Comparison of ENCODE assay signal across 2 cellular contexts in the genomic region with DNA sequence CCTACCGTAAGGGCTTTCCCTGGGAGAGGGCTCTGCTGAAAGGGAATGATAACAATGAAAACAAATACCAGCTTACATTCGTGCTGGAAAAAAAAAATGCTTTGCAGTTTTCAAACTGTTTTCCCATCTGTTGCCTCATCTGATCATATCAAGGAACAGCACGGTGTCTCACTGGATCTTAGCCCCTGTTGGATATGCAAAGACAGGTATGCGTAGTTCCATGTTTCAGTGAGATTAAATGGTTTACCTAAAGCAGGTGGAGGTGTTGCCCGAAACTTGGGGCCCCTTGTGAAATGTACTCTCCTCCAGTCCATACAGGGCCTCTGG.
TF ChIP-seq lines count a peak whose summit lies in the region.

No MANE protein-coding gene starts in this region.

TF ChIP-seq in SK-N-SH, 30 proteins besides CTCF, POLR2A, EP300 and RAD21 (continued from another document):
- TF ChIP-seq, protein P1, sequence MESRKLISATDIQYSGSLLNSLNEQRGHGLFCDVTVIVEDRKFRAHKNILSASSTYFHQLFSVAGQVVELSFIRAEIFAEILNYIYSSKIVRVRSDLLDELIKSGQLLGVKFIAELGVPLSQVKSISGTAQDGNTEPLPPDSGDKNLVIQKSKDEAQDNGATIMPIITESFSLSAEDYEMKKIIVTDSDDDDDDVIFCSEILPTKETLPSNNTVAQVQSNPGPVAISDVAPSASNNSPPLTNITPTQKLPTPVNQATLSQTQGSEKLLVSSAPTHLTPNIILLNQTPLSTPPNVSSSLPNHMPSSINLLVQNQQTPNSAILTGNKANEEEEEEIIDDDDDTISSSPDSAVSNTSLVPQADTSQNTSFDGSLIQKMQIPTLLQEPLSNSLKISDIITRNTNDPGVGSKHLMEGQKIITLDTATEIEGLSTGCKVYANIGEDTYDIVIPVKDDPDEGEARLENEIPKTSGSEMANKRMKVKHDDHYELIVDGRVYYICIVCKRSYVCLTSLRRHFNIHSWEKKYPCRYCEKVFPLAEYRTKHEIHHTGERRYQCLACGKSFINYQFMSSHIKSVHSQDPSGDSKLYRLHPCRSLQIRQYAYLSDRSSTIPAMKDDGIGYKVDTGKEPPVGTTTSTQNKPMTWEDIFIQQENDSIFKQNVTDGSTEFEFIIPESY (IDR thresholded peaks at IDR 0.05; ENCODE audit: borderline replicate concordance, low read depth), result no peak
- TF ChIP-seq, protein P2, sequence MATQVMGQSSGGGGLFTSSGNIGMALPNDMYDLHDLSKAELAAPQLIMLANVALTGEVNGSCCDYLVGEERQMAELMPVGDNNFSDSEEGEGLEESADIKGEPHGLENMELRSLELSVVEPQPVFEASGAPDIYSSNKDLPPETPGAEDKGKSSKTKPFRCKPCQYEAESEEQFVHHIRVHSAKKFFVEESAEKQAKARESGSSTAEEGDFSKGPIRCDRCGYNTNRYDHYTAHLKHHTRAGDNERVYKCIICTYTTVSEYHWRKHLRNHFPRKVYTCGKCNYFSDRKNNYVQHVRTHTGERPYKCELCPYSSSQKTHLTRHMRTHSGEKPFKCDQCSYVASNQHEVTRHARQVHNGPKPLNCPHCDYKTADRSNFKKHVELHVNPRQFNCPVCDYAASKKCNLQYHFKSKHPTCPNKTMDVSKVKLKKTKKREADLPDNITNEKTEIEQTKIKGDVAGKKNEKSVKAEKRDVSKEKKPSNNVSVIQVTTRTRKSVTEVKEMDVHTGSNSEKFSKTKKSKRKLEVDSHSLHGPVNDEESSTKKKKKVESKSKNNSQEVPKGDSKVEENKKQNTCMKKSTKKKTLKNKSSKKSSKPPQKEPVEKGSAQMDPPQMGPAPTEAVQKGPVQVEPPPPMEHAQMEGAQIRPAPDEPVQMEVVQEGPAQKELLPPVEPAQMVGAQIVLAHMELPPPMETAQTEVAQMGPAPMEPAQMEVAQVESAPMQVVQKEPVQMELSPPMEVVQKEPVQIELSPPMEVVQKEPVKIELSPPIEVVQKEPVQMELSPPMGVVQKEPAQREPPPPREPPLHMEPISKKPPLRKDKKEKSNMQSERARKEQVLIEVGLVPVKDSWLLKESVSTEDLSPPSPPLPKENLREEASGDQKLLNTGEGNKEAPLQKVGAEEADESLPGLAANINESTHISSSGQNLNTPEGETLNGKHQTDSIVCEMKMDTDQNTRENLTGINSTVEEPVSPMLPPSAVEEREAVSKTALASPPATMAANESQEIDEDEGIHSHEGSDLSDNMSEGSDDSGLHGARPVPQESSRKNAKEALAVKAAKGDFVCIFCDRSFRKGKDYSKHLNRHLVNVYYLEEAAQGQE (IDR thresholded peaks at IDR 0.05; ENCODE audit: low read depth, low read length), result no peak
- no peak for TF ChIP-seq FOXJ3 (CRISPR knock-in tag; IDR thresholded peaks at IDR 0.05)

TF ChIP-seq in SK-N-SH treated with all-trans-retinoic acid at 6 μM for 48 hours, 23 proteins besides CTCF, POLR2A, EP300 and RAD21 (continued from another document):
- TF ChIP-seq, protein P3, sequence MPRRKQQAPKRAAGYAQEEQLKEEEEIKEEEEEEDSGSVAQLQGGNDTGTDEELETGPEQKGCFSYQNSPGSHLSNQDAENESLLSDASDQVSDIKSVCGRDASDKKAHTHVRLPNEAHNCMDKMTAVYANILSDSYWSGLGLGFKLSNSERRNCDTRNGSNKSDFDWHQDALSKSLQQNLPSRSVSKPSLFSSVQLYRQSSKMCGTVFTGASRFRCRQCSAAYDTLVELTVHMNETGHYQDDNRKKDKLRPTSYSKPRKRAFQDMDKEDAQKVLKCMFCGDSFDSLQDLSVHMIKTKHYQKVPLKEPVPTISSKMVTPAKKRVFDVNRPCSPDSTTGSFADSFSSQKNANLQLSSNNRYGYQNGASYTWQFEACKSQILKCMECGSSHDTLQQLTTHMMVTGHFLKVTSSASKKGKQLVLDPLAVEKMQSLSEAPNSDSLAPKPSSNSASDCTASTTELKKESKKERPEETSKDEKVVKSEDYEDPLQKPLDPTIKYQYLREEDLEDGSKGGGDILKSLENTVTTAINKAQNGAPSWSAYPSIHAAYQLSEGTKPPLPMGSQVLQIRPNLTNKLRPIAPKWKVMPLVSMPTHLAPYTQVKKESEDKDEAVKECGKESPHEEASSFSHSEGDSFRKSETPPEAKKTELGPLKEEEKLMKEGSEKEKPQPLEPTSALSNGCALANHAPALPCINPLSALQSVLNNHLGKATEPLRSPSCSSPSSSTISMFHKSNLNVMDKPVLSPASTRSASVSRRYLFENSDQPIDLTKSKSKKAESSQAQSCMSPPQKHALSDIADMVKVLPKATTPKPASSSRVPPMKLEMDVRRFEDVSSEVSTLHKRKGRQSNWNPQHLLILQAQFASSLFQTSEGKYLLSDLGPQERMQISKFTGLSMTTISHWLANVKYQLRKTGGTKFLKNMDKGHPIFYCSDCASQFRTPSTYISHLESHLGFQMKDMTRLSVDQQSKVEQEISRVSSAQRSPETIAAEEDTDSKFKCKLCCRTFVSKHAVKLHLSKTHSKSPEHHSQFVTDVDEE (CRISPR knock-in tag; IDR thresholded peaks at IDR 0.05), result no peak
- TF ChIP-seq ZNF70 (CRISPR knock-in tag; IDR thresholded peaks at IDR 0.05) (no peak), SNAI2 (CRISPR knock-in tag; IDR thresholded peaks at IDR 0.05) (no peak), ESRRG (CRISPR knock-in tag; IDR thresholded peaks at IDR 0.05) (no peak), ARNTL (CRISPR knock-in tag; IDR thresholded peaks at IDR 0.05; ENCODE audit: borderline replicate concordance, low read depth) (no peak), ISL1 (CRISPR knock-in tag; IDR thresholded peaks at IDR 0.05) (no peak), BACH2 (CRISPR knock-in tag; IDR thresholded peaks at IDR 0.05; ENCODE audit: borderline replicate concordance) (no peak), TCF4 (CRISPR knock-in tag; IDR thresholded peaks at IDR 0.05; ENCODE audit: borderline replicate concordance) (no peak), ZNF8 (CRISPR knock-in tag; IDR thresholded peaks at IDR 0.05) (no peak), CSDC2 (CRISPR knock-in tag; IDR thresholded peaks at IDR 0.05) (no peak)
- TF ChIP-seq, protein P4, sequence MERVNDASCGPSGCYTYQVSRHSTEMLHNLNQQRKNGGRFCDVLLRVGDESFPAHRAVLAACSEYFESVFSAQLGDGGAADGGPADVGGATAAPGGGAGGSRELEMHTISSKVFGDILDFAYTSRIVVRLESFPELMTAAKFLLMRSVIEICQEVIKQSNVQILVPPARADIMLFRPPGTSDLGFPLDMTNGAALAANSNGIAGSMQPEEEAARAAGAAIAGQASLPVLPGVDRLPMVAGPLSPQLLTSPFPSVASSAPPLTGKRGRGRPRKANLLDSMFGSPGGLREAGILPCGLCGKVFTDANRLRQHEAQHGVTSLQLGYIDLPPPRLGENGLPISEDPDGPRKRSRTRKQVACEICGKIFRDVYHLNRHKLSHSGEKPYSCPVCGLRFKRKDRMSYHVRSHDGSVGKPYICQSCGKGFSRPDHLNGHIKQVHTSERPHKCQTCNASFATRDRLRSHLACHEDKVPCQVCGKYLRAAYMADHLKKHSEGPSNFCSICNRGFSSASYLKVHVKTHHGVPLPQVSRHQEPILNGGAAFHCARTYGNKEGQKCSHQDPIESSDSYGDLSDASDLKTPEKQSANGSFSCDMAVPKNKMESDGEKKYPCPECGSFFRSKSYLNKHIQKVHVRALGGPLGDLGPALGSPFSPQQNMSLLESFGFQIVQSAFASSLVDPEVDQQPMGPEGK (CRISPR knock-in tag; IDR thresholded peaks at IDR 0.05; ENCODE audit: borderline replicate concordance), result no peak
- TF ChIP-seq, protein P5, sequence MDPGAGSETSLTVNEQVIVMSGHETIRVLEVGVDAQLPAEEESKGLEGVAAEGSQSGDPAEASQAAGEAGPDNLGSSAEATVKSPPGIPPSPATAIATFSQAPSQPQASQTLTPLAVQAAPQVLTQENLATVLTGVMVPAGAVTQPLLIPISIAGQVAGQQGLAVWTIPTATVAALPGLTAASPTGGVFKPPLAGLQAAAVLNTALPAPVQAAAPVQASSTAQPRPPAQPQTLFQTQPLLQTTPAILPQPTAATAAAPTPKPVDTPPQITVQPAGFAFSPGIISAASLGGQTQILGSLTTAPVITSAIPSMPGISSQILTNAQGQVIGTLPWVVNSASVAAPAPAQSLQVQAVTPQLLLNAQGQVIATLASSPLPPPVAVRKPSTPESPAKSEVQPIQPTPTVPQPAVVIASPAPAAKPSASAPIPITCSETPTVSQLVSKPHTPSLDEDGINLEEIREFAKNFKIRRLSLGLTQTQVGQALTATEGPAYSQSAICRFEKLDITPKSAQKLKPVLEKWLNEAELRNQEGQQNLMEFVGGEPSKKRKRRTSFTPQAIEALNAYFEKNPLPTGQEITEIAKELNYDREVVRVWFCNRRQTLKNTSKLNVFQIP (CRISPR knock-in tag; IDR thresholded peaks at IDR 0.05; ENCODE audit: borderline replicate concordance, low read depth), result no peak
- TF ChIP-seq, protein P6, sequence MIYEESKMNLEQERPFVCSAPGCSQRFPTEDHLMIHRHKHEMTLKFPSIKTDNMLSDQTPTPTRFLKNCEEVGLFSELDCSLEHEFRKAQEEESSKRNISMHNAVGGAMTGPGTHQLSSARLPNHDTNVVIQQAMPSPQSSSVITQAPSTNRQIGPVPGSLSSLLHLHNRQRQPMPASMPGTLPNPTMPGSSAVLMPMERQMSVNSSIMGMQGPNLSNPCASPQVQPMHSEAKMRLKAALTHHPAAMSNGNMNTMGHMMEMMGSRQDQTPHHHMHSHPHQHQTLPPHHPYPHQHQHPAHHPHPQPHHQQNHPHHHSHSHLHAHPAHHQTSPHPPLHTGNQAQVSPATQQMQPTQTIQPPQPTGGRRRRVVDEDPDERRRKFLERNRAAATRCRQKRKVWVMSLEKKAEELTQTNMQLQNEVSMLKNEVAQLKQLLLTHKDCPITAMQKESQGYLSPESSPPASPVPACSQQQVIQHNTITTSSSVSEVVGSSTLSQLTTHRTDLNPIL (CRISPR knock-in tag; IDR thresholded peaks at IDR 0.05; ENCODE audit: low read depth), result no peak
